1 cellular context compared by ENCODE assay signal in the genomic region with DNA sequence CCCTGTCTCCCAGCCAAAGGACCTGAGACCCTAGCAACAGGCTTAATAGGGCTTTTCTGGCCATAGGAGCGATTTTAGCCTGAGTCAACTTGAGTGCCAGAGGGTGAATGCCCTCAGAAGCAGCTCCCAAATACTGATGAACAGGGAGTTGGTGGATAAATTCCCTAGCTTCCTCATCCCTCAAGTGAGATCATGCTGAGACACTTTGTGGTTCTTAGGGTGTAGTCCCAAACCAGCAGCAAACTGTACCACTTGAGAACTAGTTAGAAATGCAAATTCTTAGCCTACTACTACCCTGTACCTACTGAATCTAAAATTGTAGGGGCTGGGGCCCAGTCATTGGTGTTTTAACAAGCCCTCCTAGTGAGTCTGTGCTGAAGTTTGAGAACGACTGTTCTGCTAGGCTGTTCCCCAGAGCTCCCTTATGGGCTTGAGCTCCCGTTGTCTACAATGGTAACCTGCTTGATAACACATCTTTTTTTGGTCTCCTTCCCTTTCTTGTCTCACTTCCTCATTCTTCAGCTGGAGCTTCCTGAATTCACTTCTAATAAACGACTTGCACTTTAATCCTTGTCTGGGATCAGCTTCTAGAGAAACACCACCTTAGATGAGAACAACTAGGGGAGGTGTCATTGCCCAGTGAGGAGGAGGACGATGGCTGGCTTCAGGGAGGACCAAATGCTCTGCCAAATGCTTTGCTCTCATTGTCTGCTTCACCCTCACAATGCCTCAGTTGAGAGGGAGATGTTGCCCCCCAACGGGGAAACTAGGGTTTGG.
TF ChIP-seq lines count a peak whose summit lies in the region.

No MANE protein-coding gene starts in this region.

TF ChIP-seq in H1, 55 proteins besides CTCF, POLR2A, EP300 and RAD21 (continued from another document):
- TF ChIP-seq, protein P1, sequence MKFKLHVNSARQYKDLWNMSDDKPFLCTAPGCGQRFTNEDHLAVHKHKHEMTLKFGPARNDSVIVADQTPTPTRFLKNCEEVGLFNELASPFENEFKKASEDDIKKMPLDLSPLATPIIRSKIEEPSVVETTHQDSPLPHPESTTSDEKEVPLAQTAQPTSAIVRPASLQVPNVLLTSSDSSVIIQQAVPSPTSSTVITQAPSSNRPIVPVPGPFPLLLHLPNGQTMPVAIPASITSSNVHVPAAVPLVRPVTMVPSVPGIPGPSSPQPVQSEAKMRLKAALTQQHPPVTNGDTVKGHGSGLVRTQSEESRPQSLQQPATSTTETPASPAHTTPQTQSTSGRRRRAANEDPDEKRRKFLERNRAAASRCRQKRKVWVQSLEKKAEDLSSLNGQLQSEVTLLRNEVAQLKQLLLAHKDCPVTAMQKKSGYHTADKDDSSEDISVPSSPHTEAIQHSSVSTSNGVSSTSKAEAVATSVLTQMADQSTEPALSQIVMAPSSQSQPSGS (IDR thresholded peaks at IDR 0.05; ENCODE audit: low read length): no peak
- no peak for TF ChIP-seq GABPA (IDR thresholded peaks at IDR 0.05; ENCODE audit: borderline replicate concordance, insufficient read depth, low read length)
- no peak for TF ChIP-seq RBBP5 (IDR thresholded peaks at IDR 0.05; ENCODE audit: borderline replicate concordance, low read depth, low read length)
- TF ChIP-seq EZH2 (IDR thresholded peaks at IDR 0.05; ENCODE audit: low read depth, low read length, severe bottlenecking): no peak
- no peak for TF ChIP-seq SP1 (IDR thresholded peaks at IDR 0.05; ENCODE audit: low read depth, low read length)
- TF ChIP-seq FOSL1 (IDR thresholded peaks at IDR 0.05; ENCODE audit: insufficient read depth, low read depth, low read length): no peak
- no peak for TF ChIP-seq TEAD4 (IDR thresholded peaks at IDR 0.05; ENCODE audit: low read depth, low read length)
- TF ChIP-seq CBX8 (IDR thresholded peaks at IDR 0.05; ENCODE audit: borderline replicate concordance, low read depth, low read length): no peak
- TF ChIP-seq MAFK (IDR thresholded peaks at IDR 0.05; ENCODE audit: low read depth, low read length): no peak
- no peak for TF ChIP-seq SIRT6 (IDR thresholded peaks at IDR 0.05; ENCODE audit: low read length)
- TF ChIP-seq, protein P2, sequence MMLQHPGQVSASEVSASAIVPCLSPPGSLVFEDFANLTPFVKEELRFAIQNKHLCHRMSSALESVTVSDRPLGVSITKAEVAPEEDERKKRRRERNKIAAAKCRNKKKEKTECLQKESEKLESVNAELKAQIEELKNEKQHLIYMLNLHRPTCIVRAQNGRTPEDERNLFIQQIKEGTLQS (IDR thresholded peaks at IDR 0.05; ENCODE audit: insufficient read depth, low read depth, low read length): no peak
- TF ChIP-seq EGR1 (IDR thresholded peaks at IDR 0.05; ENCODE audit: borderline replicate concordance, low read depth, low read length): no peak
- TF ChIP-seq TBP (IDR thresholded peaks at IDR 0.05; ENCODE audit: low read depth, low read length): no peak
- TF ChIP-seq RXRA (IDR thresholded peaks at IDR 0.05; ENCODE audit: insufficient read depth, low read depth, low read length): no peak
- no peak for TF ChIP-seq POLR2AphosphoS5 (IDR thresholded peaks at IDR 0.05; ENCODE audit: low read depth, low read length)
- TF ChIP-seq TAF7 (optimal IDR thresholded peaks at IDR 0.05; ENCODE audit: borderline replicate concordance, low read depth, low read length): no peak
- TF ChIP-seq JUND (IDR thresholded peaks at IDR 0.05; ENCODE audit: low read length): no peak
